1 cellular context compared by ENCODE assay signal in genomic region chr16:85571563-85571812, GRCh38.
TF ChIP-seq lines count a peak whose summit lies in the region.

No MANE protein-coding gene starts in this region.

TF ChIP-seq in GM23338, 12 proteins besides CTCF, POLR2A, EP300 and RAD21:
- TF ChIP-seq JUNB (IDR thresholded peaks at IDR 0.05; ENCODE audit: unreplicated experiment): no peak
- no peak for TF ChIP-seq CREB1 (CRISPR knock-in tag; IDR thresholded peaks at IDR 0.05; ENCODE audit: low read depth)
- no peak for TF ChIP-seq STAT1 (IDR thresholded peaks at IDR 0.05; ENCODE audit: unreplicated experiment)
- no peak for TF ChIP-seq ETS1 (IDR thresholded peaks at IDR 0.05)
- no peak for TF ChIP-seq EZH2phosphoT487 (IDR thresholded peaks at IDR 0.05; ENCODE audit: unreplicated experiment)
- TF ChIP-seq NANOG (IDR thresholded peaks at IDR 0.05; ENCODE audit: borderline replicate concordance): no peak
- TF ChIP-seq POLR2AphosphoS5 (IDR thresholded peaks at IDR 0.05; ENCODE audit: low read depth): no peak
- TF ChIP-seq REST (IDR thresholded peaks at IDR 0.05; ENCODE audit: unreplicated experiment): no peak
- no peak for TF ChIP-seq ZNF331 (CRISPR knock-in tag; IDR thresholded peaks at IDR 0.05; ENCODE audit: low read depth)
- TF ChIP-seq ZNF462 (CRISPR knock-in tag; IDR thresholded peaks at IDR 0.05): no peak
- TF ChIP-seq EZH2 (IDR thresholded peaks at IDR 0.05; ENCODE audit: low read depth, unreplicated experiment): no peak
